Comparison of ENCODE assay signal across 8 cellular contexts in the genomic region with DNA sequence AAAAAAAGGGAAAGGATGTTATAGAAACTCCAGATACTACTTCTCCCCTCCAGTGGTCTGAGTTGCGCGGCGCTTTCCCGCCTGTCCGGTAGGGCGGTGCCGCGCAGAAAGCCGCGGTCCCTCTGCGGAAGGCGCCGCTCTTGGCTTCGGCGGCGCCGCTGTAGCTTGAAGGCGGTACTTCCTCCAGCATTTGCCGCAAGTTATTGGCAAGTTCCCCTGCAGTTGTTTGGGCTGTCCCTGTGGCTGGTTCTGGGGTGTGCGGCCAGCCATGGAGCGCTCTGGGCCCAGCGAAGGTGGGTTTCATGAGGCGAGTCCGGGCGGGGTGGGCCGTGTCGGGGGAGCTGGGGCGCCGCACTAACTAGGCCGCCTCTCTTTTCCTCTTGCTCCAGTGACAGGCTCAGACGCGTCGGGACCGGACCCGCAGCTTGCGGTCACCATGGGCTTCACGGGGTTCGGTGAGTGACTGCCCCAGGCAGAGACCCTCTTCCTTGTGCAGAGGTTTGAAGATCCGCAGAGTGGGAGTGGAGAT. TPM values are rescaled to one million over a fixed set of nuclear protein-coding genes. Genes with fewer than 3 reads are reported as not detected.
DNase-seq lines count a peak whose midpoint lies in the region; ATAC-seq and TF ChIP-seq lines count a peak whose summit lies in the region.
"Not testable (repeated sequence)": the region's sequence is repeated elsewhere in the genome, so short reads cannot be mapped to it uniquely, and the experiment has no call there.

A gene (plus strand): TSS at position 219 of the 529 bp plus-strand sequence. CDS start 50 bp downstream, at position 269.

- DNase-seq in CD14-positive monocyte (ENCODE audit: low spot score), result peak; percentile 79
- DNase-seq in NCI-H748 (lab: John Stamatoyannopoulos, UW; ENCODE audit: unreplicated experiment), result peak; percentile 99
- peak; percentile 60 to 77 for DNase-seq in activated CD4-positive, alpha-beta T cell treated with anti-CD3 and anti-CD28 coated beads, Interleukin-2, amount 50 U/mL, for 24 hours (ENCODE audit: low read depth in 1 of 2, low spot score in 1 of 2)
- DNase-seq in dermis microvascular lymphatic vessel endothelial cell (ENCODE audit: low read depth in 2 of 2), result peak; percentile 85 to 93
- peak; percentile 89 to 92 (median 90) for DNase-seq in right lobe of liver
- DNase-seq in stimulated activated CD4-positive, alpha-beta T cell treated with anti-CD3 and anti-CD28 coated beads, Interleukin-4, amount 100 ng/mL, for 4 hours, result peak; percentile 75 to 77

- peak within 1 kb of the TSS; percentile 91 to 97 (median 94) for H3K4me3 ChIP-seq in right lobe of liver

- TF ChIP-seq CTCF in CD14-positive monocyte (IDR thresholded peaks at IDR 0.05), result peak; percentile 58
- TF ChIP-seq CTCF in right lobe of liver (IDR thresholded peaks at IDR 0.05), result peak; percentile 60 to 76 (median 67)

- ATAC-seq in GM19351 (IDR thresholded peaks at IDR 0.05; ENCODE audit: unreplicated experiment), result peak; percentile 99
- peak; percentile 96 for ATAC-seq in HG03521 (IDR thresholded peaks at IDR 0.05; ENCODE audit: unreplicated experiment)
- peak; percentile 100 for ATAC-seq in right lobe of liver

- peaks cover 0 to 12% (median 0%) of the 10 kb centered on the region in 4 donors for H3K4me1 ChIP-seq in right lobe of liver

- H3K9me3 Mint-ChIP-seq in CD14-positive monocyte, result not testable (repeated sequence)

- H3K4me1 Mint-ChIP-seq in CD14-positive monocyte, result not testable (repeated sequence)

- intact Hi-C loops in CD14-positive monocyte (cut with micrococcal nuclease); right lobe of liver (cut with DNase I): not testable (repeated sequence)

- peaks cover 22 to 33% of the 10 kb centered on the region in 2 donors for H3K36me3 Mint-ChIP-seq in CD14-positive monocyte

- peak within 1 kb of the TSS; percentile 54 to 89 (median 80) for H3K27ac Mint-ChIP-seq in CD14-positive monocyte

- H3K27ac ChIP-seq in right lobe of liver, result not testable (repeated sequence)

- H3K27me3 ChIP-seq in right lobe of liver, result not testable (repeated sequence)

- H3K36me3 ChIP-seq in right lobe of liver, result peaks cover 0 to 22% (median 1%) of the 10 kb centered on the region in 4 donors

- H3K4me3 Mint-ChIP-seq in CD14-positive monocyte, result peak within 1 kb of the TSS; percentile 90 to 95

- not testable (repeated sequence) for H3K9me3 ChIP-seq in right lobe of liver

- TF ChIP-seq POLR2A in right lobe of liver (IDR thresholded peaks at IDR 0.05), result peak; percentile 37

- H3K27me3 Mint-ChIP-seq in CD14-positive monocyte (ENCODE audit: low read depth in 3 of 3), result not testable (repeated sequence)

- WGBS in right lobe of liver (ENCODE audit: insufficient coverage, low coverage, low lambda C conversion rate, missing lambda C conversion rate), result 0% methylated on average over 12 of the region's 39 CpGs

RNA-seq across cellular contexts. Expression of the gene that starts here (rescaled TPM):
- polyA plus RNA-seq in CD14-positive monocyte, result 10 to 100 TPM; 19.1 to 21.0 TPM
- total RNA-seq in dermis microvascular lymphatic vessel endothelial cell (19.7 and 27.7 TPM in 2 replicates), right lobe of liver (10 to 100 TPM in 4 of 6 experiments, 1 to 10 TPM in 2; 8.8 to 13.4 (median 11.3) TPM)
